ENCODE assay signal across 8 cellular contexts in genomic region chr12:9651265-9651729, GRCh38. TPM values are rescaled to one million over a fixed set of nuclear protein-coding genes. Genes with fewer than 3 reads are reported as not detected.
DNase-seq lines count a peak whose midpoint lies in the region; ATAC-seq and TF ChIP-seq lines count a peak whose summit lies in the region.

No MANE protein-coding gene starts in this region.

- 78% methylated on average over 3 of the region's 3 CpGs for WGBS in thyroid gland, 2 donors

- peaks cover 13% of the 10 kb centered on the region for H3K79me2 ChIP-seq in fibroblast of lung (ENCODE audit: control insufficient read depth, insufficient read depth, low read length)

- H3K4me2 ChIP-seq in fibroblast of lung (ENCODE audit: extremely low read depth, insufficient read depth, low read length) = peak overlapping the region; percentile 58

- peaks cover 12% of the 10 kb centered on the region for H3K36me3 Mint-ChIP-seq in WTC11
- H3K36me3 Mint-ChIP-seq in stimulated activated memory B cell treated with anti-CD40 and anti-IgM and Interleukin-4, amounts not matched to agents 10 μg/mL and 1 μg/mL and 100 μg/mL, for 72 hours = peaks cover 45% of the 10 kb centered on the region

- H3K27ac ChIP-seq in fibroblast of lung (ENCODE audit: insufficient read depth, low read length) (peak overlapping the region; percentile 71), thyroid gland (no peak overlapping the region)

- CTCF ChIA-PET in WTC11 (lab: Charles Lee) = no interaction called here

- DNase-seq in NOMO-1 treated with dmso at 0.1 percent for 144 hours (lab: John Stamatoyannopoulos, UW; ENCODE audit: unreplicated experiment) (peak; percentile 21), NOMO-1 (lab: John Stamatoyannopoulos, UW; ENCODE audit: unreplicated experiment in 2 of 2) (no peak), WTC11 (ENCODE audit: low spot score) (no peak), fibroblast of lung (ENCODE audit: low read depth in 2 of 2) (peak; percentile 33 to 86), thyroid gland (no peak), NCI-H524 treated with DMSO at 0.1 percent for 48 hours (lab: John Stamatoyannopoulos, UW) (no peak)

- intact Hi-C loops in thyroid gland (cut with DNase I) = no loop called here

- no peak overlapping the region for H3K9ac ChIP-seq in fibroblast of lung (ENCODE audit: insufficient read depth, low read length)

- TF ChIP-seq CTCF in WTC11 (IDR thresholded peaks at IDR 0.05) = no peak
- TF ChIP-seq CTCF in fibroblast of lung (conservative IDR thresholded peaks at IDR 0.05 in 1 of 2, IDR thresholded peaks at IDR 0.05 in 1 of 2; ENCODE audit: low read depth in 1 of 2, low read length in 2 of 2) = no peak
- TF ChIP-seq CTCF in thyroid gland (IDR thresholded peaks at IDR 0.05) = no peak

- H3K4me1 ChIP-seq in fibroblast of lung (ENCODE audit: control insufficient read depth, extremely low read depth, insufficient read depth, low read length) = peaks cover 7% of the 10 kb centered on the region
- peaks cover 13 to 15% of the 10 kb centered on the region in 2 donors for H3K4me1 ChIP-seq in thyroid gland

- H3K36me3 ChIP-seq in fibroblast of lung (ENCODE audit: control insufficient read depth, insufficient read depth, low read length) (peaks cover 4% of the 10 kb centered on the region), thyroid gland (peaks cover 0 to 7% of the 10 kb centered on the region in 2 donors)

- H3K27ac Mint-ChIP-seq in WTC11 = peak overlapping the region; percentile 81
- peak overlapping the region; percentile 98 for H3K27ac Mint-ChIP-seq in stimulated activated memory B cell treated with anti-CD40 and anti-IgM and Interleukin-4, amounts not matched to agents 10 μg/mL and 1 μg/mL and 100 μg/mL, for 72 hours

- H3K9me3 Mint-ChIP-seq in WTC11 = no peaks in the 10 kb centered on the region
- H3K9me3 Mint-ChIP-seq in stimulated activated memory B cell treated with anti-CD40 and anti-IgM and Interleukin-4, amounts not matched to agents 10 μg/mL and 1 μg/mL and 100 μg/mL, for 72 hours = peaks cover 3% of the 10 kb centered on the region

- no peaks in the 10 kb centered on the region for H3K27me3 ChIP-seq in fibroblast of lung (ENCODE audit: control insufficient read depth, insufficient read depth, low read length)
- no peaks in the 10 kb centered on the region for H3K27me3 ChIP-seq in thyroid gland

- no peaks in the 10 kb centered on the region for H3K9me3 ChIP-seq in fibroblast of lung (ENCODE audit: control insufficient read depth, insufficient read depth, low read depth, low read length)
- no peaks in the 10 kb centered on the region for H3K9me3 ChIP-seq in thyroid gland

- H3K4me3 ChIP-seq in fibroblast of lung (replicated peaks in 1 of 4; ENCODE audit: control extremely low read depth in 1 of 4, insufficient read depth in 1 of 4, low read depth in 3 of 4, low read length in 4 of 4) = peak overlapping the region in 1 of 4 experiments; percentile 65
- H3K4me3 ChIP-seq in thyroid gland (replicated peaks in 1 of 3) = no peak overlapping the region

- H3K4me1 Mint-ChIP-seq in WTC11 = peaks cover 42% of the 10 kb centered on the region
- peaks cover 66% of the 10 kb centered on the region for H3K4me1 Mint-ChIP-seq in stimulated activated memory B cell treated with anti-CD40 and anti-IgM and Interleukin-4, amounts not matched to agents 10 μg/mL and 1 μg/mL and 100 μg/mL, for 72 hours

- no peaks in the 10 kb centered on the region for H4K20me1 ChIP-seq in fibroblast of lung (ENCODE audit: control insufficient read depth, extremely low read depth, insufficient read depth, low read length)

- no peaks in the 10 kb centered on the region for H3K27me3 Mint-ChIP-seq in WTC11 (ENCODE audit: low read depth)
- no peaks in the 10 kb centered on the region for H3K27me3 Mint-ChIP-seq in stimulated activated memory B cell treated with anti-CD40 and anti-IgM and Interleukin-4, amounts not matched to agents 10 μg/mL and 1 μg/mL and 100 μg/mL, for 72 hours

- POLR2A ChIA-PET in WTC11 (lab: Charles Lee) = no interaction called here

- no peak overlapping the region for H3K4me3 Mint-ChIP-seq in WTC11
- peak overlapping the region; percentile 96 for H3K4me3 Mint-ChIP-seq in stimulated activated memory B cell treated with anti-CD40 and anti-IgM and Interleukin-4, amounts not matched to agents 10 μg/mL and 1 μg/mL and 100 μg/mL, for 72 hours

- ATAC-seq in WTC11 = no peak
- ATAC-seq in stimulated activated memory B cell treated with anti-CD40 and anti-IgM and Interleukin-4, amounts not matched to agents 10 μg/mL and 1 μg/mL and 100 μg/mL, for 72 hours = no peak
- ATAC-seq in HG02938 (IDR thresholded peaks at IDR 0.05; ENCODE audit: unreplicated experiment) = no peak

- TF ChIP-seq POLR2A in thyroid gland (IDR thresholded peaks at IDR 0.05) = no peak

- peak overlapping the region; percentile 21 for H2AFZ ChIP-seq in fibroblast of lung (ENCODE audit: low read length)

TF ChIP-seq in WTC11, 78 proteins besides CTCF, POLR2A, EP300 and RAD21:
- TF ChIP-seq TP53 (CRISPR knock-in tag; IDR thresholded peaks at IDR 0.05) (no peak), PRDM15 (CRISPR knock-in tag; IDR thresholded peaks at IDR 0.05) (no peak), TCF7 (CRISPR knock-in tag; IDR thresholded peaks at IDR 0.05; ENCODE audit: low read depth) (no peak), MLX (CRISPR knock-in tag; IDR thresholded peaks at IDR 0.05) (no peak), FOXP1 (CRISPR knock-in tag; IDR thresholded peaks at IDR 0.05; ENCODE audit: borderline replicate concordance) (no peak)
TF ChIP-seq in WTC11: peak in this region for 0.

RNA-seq across cellular contexts. Expression of gene CLEC2D, which starts 18.2 kb away (rescaled TPM):
- total RNA-seq in WTC11 (2021) (6.2 to 9.8 TPM (median 7.1 TPM) in 3 replicates), fibroblast of lung (3.6 and 5.1 TPM in 2 replicates), thyroid gland (10 to 100 TPM in 2 of 4 donors, 1 to 10 TPM in 2; 4.9 to 11.3 (median 9.8) TPM)
- 0.67 and 2.5 TPM in 2 replicates for polyA plus RNA-seq in fibroblast of lung
- polyA plus RNA-seq in fibroblast of lung (2012) = 0.20 and 0.82 TPM in 2 replicates
- not detected in 2 replicates for polyA minus RNA-seq in fibroblast of lung (ENCODE audit: low replicate concordance)

RNA-seq across cellular contexts. Expression of gene KLRB1, which starts 43.6 kb away (rescaled TPM):
- total RNA-seq in WTC11 (2021) (not detected in 3 replicates), fibroblast of lung (not detected in 2 replicates), thyroid gland (1 to 10 TPM in 1 of 4 donors, under 1 TPM in 3; 0.22 to 1.0 (median 0.60) TPM)
- not detected in 2 replicates for polyA plus RNA-seq in fibroblast of lung
- not detected in 2 replicates for polyA plus RNA-seq in fibroblast of lung (2012)
- not detected in 2 replicates for polyA minus RNA-seq in fibroblast of lung (ENCODE audit: low replicate concordance)

Comparison
In these comparisons a context has a peak if more than half of its experiments do, and no peak if none do; other contexts are left out.
1. DNase-seq: peak in NOMO-1 treated with dmso at 0.1 percent for 144 hours (single experiment) and fibroblast of lung (2 of 2); none in NOMO-1 (0 of 2), WTC11 (single experiment), thyroid gland (0 of 2) and NCI-H524 treated with DMSO at 0.1 percent for 48 hours (single experiment).